Comparison of ENCODE assay signal across 19 cellular contexts in the genomic region with DNA sequence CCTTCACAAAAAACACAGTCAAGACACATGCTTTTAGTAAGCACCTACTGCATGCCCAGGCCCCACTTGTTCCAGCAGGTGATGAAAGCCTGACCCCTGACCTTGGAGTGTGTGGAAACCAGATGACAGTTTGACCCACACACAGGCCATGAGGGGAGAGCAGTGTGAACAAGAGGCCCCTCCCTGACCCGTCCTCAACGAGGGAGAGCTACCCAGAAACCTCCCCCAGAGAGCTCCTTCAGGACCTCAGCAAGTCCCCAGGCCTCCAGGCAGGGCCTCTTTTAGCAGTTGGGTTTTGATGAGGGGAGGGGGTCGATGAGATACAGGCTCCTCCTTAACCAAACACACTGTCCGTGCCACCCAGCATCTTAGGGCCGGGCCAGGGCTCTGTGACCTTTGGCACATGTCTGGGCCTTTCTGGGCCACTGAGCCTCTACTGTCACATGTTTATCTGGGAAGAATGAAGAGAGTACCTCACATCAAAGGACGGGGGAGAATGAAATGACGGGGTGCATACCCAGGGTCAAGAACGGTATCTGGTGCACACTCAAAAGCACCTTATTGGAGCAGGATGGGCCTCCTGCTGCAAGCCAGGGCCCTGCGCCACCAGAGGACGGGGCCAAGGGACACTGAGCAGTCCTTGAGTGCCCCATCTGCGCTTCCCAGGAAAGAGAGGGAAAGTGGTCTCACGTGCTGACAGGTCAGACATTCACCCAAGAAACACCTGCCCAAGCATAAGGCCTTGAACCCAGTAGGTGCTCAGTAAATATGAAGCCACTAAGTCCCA.
DNase-seq lines count a peak whose midpoint lies in the region; ATAC-seq and TF ChIP-seq lines count a peak whose summit lies in the region.
"Had no signal": no experiment of that assay in that cellular context is flagged by ENCODE, and none has a peak within 500 bp of the region (broad histone marks: within the 10 kb centered on the region; RNA-seq: fewer than 3 reads in every experiment).

No MANE protein-coding gene starts in this region.

- TF ChIP-seq CTCF in osteocyte (IDR thresholded peaks at IDR 0.05): no peak

- no peaks in the 10 kb centered on the region for H3K4me1 Mint-ChIP-seq in osteocyte (ENCODE audit: unreplicated experiment)
- H3K4me1 Mint-ChIP-seq: CD8-positive, alpha-beta memory T cell had no signal

- DNase-seq in ecto neural progenitor cell (ENCODE audit: low spot score) (peak; percentile 41), left lobe of liver (ENCODE audit: low spot score) (no peak), osteocyte (ENCODE audit: extremely low spot score, unreplicated experiment) (peak; percentile 78), NCI-H1105 (lab: John Stamatoyannopoulos, UW) (no peak), DMS53 (lab: John Stamatoyannopoulos, UW) (no peak)
- DNase-seq: CD8-positive, alpha-beta memory T cell; DND-41; MM.1S; NCI-H1417; NCI-H1694; NCI-H2029 treated with DMSO at 0.1 percent for 48 hours; NCI-H526; NCI-H82; NK-92 treated with Interleukin-12 subunit alpha and Interleukin-12 subunit beta, amount 100 ng/mL, for 24 hours; PC-3 had no signal

- ATAC-seq in left lobe of liver (peak; percentile 26), HG02852 (IDR thresholded peaks at IDR 0.05; ENCODE audit: unreplicated experiment) (no peak), HG02885 (IDR thresholded peaks at IDR 0.05; ENCODE audit: poor library complexity, unreplicated experiment) (no peak)

- H3K27ac Mint-ChIP-seq in osteocyte (ENCODE audit: unreplicated experiment): no peak overlapping the region
- H3K27ac Mint-ChIP-seq: IgD-negative memory B cell had no signal

- H3K27me3 Mint-ChIP-seq in osteocyte (ENCODE audit: unreplicated experiment): peaks cover 23% of the 10 kb centered on the region

- H3K36me3 Mint-ChIP-seq in osteocyte (ENCODE audit: unreplicated experiment): no peaks in the 10 kb centered on the region
- H3K36me3 Mint-ChIP-seq: CD14-positive monocyte; CD8-positive, alpha-beta memory T cell had no signal

- H3K4me3 Mint-ChIP-seq in osteocyte (ENCODE audit: unreplicated experiment): no peak overlapping the region
- H3K4me3 Mint-ChIP-seq: CD14-positive monocyte; CD8-positive, alpha-beta memory T cell had no signal

- no peaks in the 10 kb centered on the region for H3K9me3 Mint-ChIP-seq in osteocyte (ENCODE audit: unreplicated experiment)
- H3K9me3 Mint-ChIP-seq: CD8-positive, alpha-beta memory T cell; IgD-negative memory B cell had no signal

Comparison
In these comparisons a context has a peak if more than half of its experiments do, and no peak if none do; other contexts are left out.
1. DNase-seq: peak in ecto neural progenitor cell (single experiment) and osteocyte (single experiment); none in left lobe of liver (single experiment), NCI-H1105 (single experiment) and DMS53 (single experiment).